Comparison of ENCODE assay signal across 8 cellular contexts in genomic region chr19:43950834-43951626, GRCh38. TPM values are rescaled to one million over a fixed set of nuclear protein-coding genes. Genes with fewer than 3 reads are reported as not detected.
DNase-seq lines count a peak whose midpoint lies in the region; ATAC-seq and TF ChIP-seq lines count a peak whose summit lies in the region.

Gene ZNF221 (plus strand): TSS chr19:43951228. CDS start chr19:43962727, 11,499 bp downstream.

- TF ChIP-seq CTCF in Panc1 (IDR thresholded peaks at IDR 0.05), result peak; percentile 50
- peak; percentile 38 for TF ChIP-seq CTCF in fibroblast of the aortic adventitia (IDR thresholded peaks at IDR 0.05; ENCODE audit: insufficient read depth, low read length)
- TF ChIP-seq CTCF in natural killer cell (IDR thresholded peaks at IDR 0.05), result no peak

- H3K27ac ChIP-seq in Panc1 (ENCODE audit: low read length), result peak within 1 kb of the TSS; percentile 91

- H3K4me3 Mint-ChIP-seq in IgD-negative memory B cell, result peak within 1 kb of the TSS; percentile 95 to 99 (median 98)
- peak within 1 kb of the TSS; percentile 92 for H3K4me3 Mint-ChIP-seq in activated T-helper 2 cell treated with anti-CD3 and anti-CD28 coated beads, Interferon-gamma antibody, Interleukin-2, Interleukin-4, amounts not matched to agents 10 μg/mL and 5 μg/mL and 100 μg/mL, durations not matched to agents 14 hours and 24 hours and 36 hours (ENCODE audit: low read depth)
- peak within 1 kb of the TSS; percentile 99 for H3K4me3 Mint-ChIP-seq in natural killer cell

- CTCF ChIA-PET in Panc1 (lab: Charles Lee), result interaction anchor here (0.8 kb wide), 1 partner anchor 258 kb away, joined by 3 read pairs; no protein-coding TSS in a partner anchor

- H3K9me3 ChIP-seq in Panc1 (ENCODE audit: control insufficient read depth, insufficient read depth, low read depth, low read length), result peaks cover 14% of the 10 kb centered on the region; the same call in 1 of the 2 replicates

- peaks cover 5% of the 10 kb centered on the region for H3K27me3 Mint-ChIP-seq in IgD-negative memory B cell
- no peaks in the 10 kb centered on the region for H3K27me3 Mint-ChIP-seq in activated T-helper 2 cell treated with anti-CD3 and anti-CD28 coated beads, Interferon-gamma antibody, Interleukin-2, Interleukin-4, amounts not matched to agents 10 μg/mL and 5 μg/mL and 100 μg/mL, durations not matched to agents 14 hours and 24 hours and 36 hours (ENCODE audit: low read depth)
- peaks cover 33 to 40% of the 10 kb centered on the region in 2 donors for H3K27me3 Mint-ChIP-seq in natural killer cell (ENCODE audit: low read depth in 2 of 2)

- H3K36me3 ChIP-seq in Panc1 (ENCODE audit: control insufficient read depth, insufficient read depth, low read length), result no peaks in the 10 kb centered on the region

- H3K36me3 Mint-ChIP-seq in IgD-negative memory B cell (peaks cover 6% of the 10 kb centered on the region), natural killer cell (peaks cover 35% of the 10 kb centered on the region)
- H3K36me3 Mint-ChIP-seq in activated T-helper 2 cell treated with anti-CD3 and anti-CD28 coated beads, Interferon-gamma antibody, Interleukin-2, Interleukin-4, amounts not matched to agents 10 μg/mL and 5 μg/mL and 100 μg/mL, durations not matched to agents 14 hours and 24 hours and 36 hours (ENCODE audit: low read depth), result peaks cover 8% of the 10 kb centered on the region

- peak; percentile 88 for ATAC-seq in GM21528 (IDR thresholded peaks at IDR 0.05; ENCODE audit: low FRiP score, unreplicated experiment)
- peak; percentile 100 for ATAC-seq in Panc1
- ATAC-seq in natural killer cell, result peak; percentile 74 to 91 (median 86)
- peak; percentile 97 for ATAC-seq in stimulated activated naive CD8-positive, alpha-beta T cell treated with anti-CD3 and anti-CD28 coated beads, Interleukin-15, Interleukin-2, amounts not matched to agents 100 U/mL and 50 U/mL, for 24 hours

- H3K4me3 ChIP-seq in Panc1 (ENCODE audit: low read depth in 2 of 2, low read length in 2 of 2), result peak within 1 kb of the TSS; percentile 68 to 79
- H3K4me3 ChIP-seq in fibroblast of the aortic adventitia (ENCODE audit: low read depth, low read length), result peak within 1 kb of the TSS; percentile 97

- H3K9me3 Mint-ChIP-seq in IgD-negative memory B cell (peaks cover 25 to 38% (median 34%) of the 10 kb centered on the region in 3 donors), natural killer cell (peaks cover 9 to 13% of the 10 kb centered on the region in 2 donors)
- H3K9me3 Mint-ChIP-seq in activated T-helper 2 cell treated with anti-CD3 and anti-CD28 coated beads, Interferon-gamma antibody, Interleukin-2, Interleukin-4, amounts not matched to agents 10 μg/mL and 5 μg/mL and 100 μg/mL, durations not matched to agents 14 hours and 24 hours and 36 hours, result peaks cover 51% of the 10 kb centered on the region

- no peaks in the 10 kb centered on the region for H3K27me3 ChIP-seq in Panc1 (ENCODE audit: control insufficient read depth, insufficient read depth, low read length)

- peaks cover 5 to 11% (median 7%) of the 10 kb centered on the region in 3 donors for H3K4me1 Mint-ChIP-seq in IgD-negative memory B cell
- peaks cover 4% of the 10 kb centered on the region for H3K4me1 Mint-ChIP-seq in activated T-helper 2 cell treated with anti-CD3 and anti-CD28 coated beads, Interferon-gamma antibody, Interleukin-2, Interleukin-4, amounts not matched to agents 10 μg/mL and 5 μg/mL and 100 μg/mL, durations not matched to agents 14 hours and 24 hours and 36 hours (ENCODE audit: low read depth)
- H3K4me1 Mint-ChIP-seq in natural killer cell, result peaks cover 9 to 14% of the 10 kb centered on the region in 2 donors

- H3K27ac Mint-ChIP-seq in IgD-negative memory B cell (peak within 1 kb of the TSS in 2 of 3 donors; percentile 78 to 81), natural killer cell (peak within 1 kb of the TSS; percentile 88 to 90)
- peak within 1 kb of the TSS; percentile 50 for H3K27ac Mint-ChIP-seq in activated T-helper 2 cell treated with anti-CD3 and anti-CD28 coated beads, Interferon-gamma antibody, Interleukin-2, Interleukin-4, amounts not matched to agents 10 μg/mL and 5 μg/mL and 100 μg/mL, durations not matched to agents 14 hours and 24 hours and 36 hours

- in situ Hi-C loops in Panc1 (cut with HindIII; ENCODE audit: low pct_unique_long_range_greater_than_20kb, low sequenced_read_pairs), result no loop called here

- intact Hi-C loops in Panc1 (cut with micrococcal nuclease; ENCODE audit: unreplicated experiment), result no loop called here
- intact Hi-C loops in activated T-helper 2 cell treated with anti-CD3 and anti-CD28 coated beads, Interferon-gamma antibody, Interleukin-2, Interleukin-4, amounts not matched to agents 10 μg/mL and 5 μg/mL and 100 μg/mL, durations not matched to agents 14 hours and 24 hours and 36 hours (cut with micrococcal nuclease), result loop anchor here (1.0 kb wide), 1 partner anchor 16 kb away; the partner anchor contains the start of gene ZNF45
- intact Hi-C loops in natural killer cell (cut with micrococcal nuclease), result loop anchor here (1.0 kb wide), 1 partner anchor 16 kb away; the partner anchor contains the start of gene ZNF45

- POLR2A ChIA-PET in Panc1 (lab: Charles Lee), result interaction anchor here (0.6 kb wide), 1 partner anchor 51 kb away, joined by 8 read pairs; no protein-coding TSS in a partner anchor

- TSS peak; percentile 90 for BruUV-seq in Panc1 (replicated peaks; lab: Mats Ljungman, UMichigan)

- H3K4me1 ChIP-seq in Panc1 (ENCODE audit: control insufficient read depth, insufficient read depth, low read length), result no peaks in the 10 kb centered on the region

- peak; percentile 78 for DNase-seq in DMS153 (lab: John Stamatoyannopoulos, UW)
- DNase-seq in Panc1 (ENCODE audit: low read depth, low spot score), result peak; percentile 81
- peak; percentile 53 for DNase-seq in activated T-helper 2 cell treated with anti-CD3 and anti-CD28 coated beads, Interferon-gamma antibody, Interleukin-2, Interleukin-4, amounts not matched to agents 10 μg/mL and 5 μg/mL and 100 μg/mL, durations not matched to agents 14 hours and 24 hours and 36 hours (ENCODE audit: low spot score)
- peak; percentile 99 for DNase-seq in fibroblast of the aortic adventitia (ENCODE audit: low read depth)
- DNase-seq in natural killer cell, result peak; percentile 44
- DNase-seq in stimulated activated naive CD8-positive, alpha-beta T cell treated with anti-CD3 and anti-CD28 coated beads, Interleukin-15, Interleukin-2, amounts not matched to agents 100 U/mL and 50 U/mL, for 24 hours, result peak; percentile 73

RNA-seq across cellular contexts. Expression of gene ZNF221, which starts in this region (rescaled TPM):
- polyA plus RNA-seq in IgD-negative memory B cell, result 0.98 TPM
- 2.8 TPM for total RNA-seq in Panc1 (2021; ENCODE audit: unreplicated experiment)
- 1.4 TPM for polyA plus RNA-seq in Panc1 (2012; ENCODE audit: insufficient read length)
- total RNA-seq in activated T-helper 2 cell treated with anti-CD3 and anti-CD28 coated beads, Interferon-gamma antibody, Interleukin-2, Interleukin-4, amounts not matched to agents 10 μg/mL and 5 μg/mL and 100 μg/mL, durations not matched to agents 14 hours and 24 hours and 36 hours, result 0.92 and 1.4 TPM in 2 replicates
- 4.9 and 8.7 TPM in 2 replicates for total RNA-seq in fibroblast of the aortic adventitia (ENCODE audit: low replicate concordance)
- total RNA-seq in natural killer cell, result 1 to 10 TPM; 1.9 to 2.7 (median 2.2) TPM

Comparison
In these comparisons a context has a peak if more than half of its experiments do, and no peak if none do; other contexts are left out.
1. Peak in every context shown above with its lines: DNase-seq, ATAC-seq, H3K4me3 ChIP-seq and H3K27ac ChIP-seq.
2. DNase-seq: peak in every context shown above with its lines; median percentile 99 in fibroblast of the aortic adventitia; 81 in Panc1; 78 in DMS153; 73 in stimulated activated naive CD8-positive, alpha-beta T cell treated with anti-CD3 and anti-CD28 coated beads, Interleukin-15, Interleukin-2, amounts not matched to agents 100 U/mL and 50 U/mL, for 24 hours; 53 in activated T-helper 2 cell treated with anti-CD3 and anti-CD28 coated beads, Interferon-gamma antibody, Interleukin-2, Interleukin-4, amounts not matched to agents 10 μg/mL and 5 μg/mL and 100 μg/mL, durations not matched to agents 14 hours and 24 hours and 36 hours; 44 in natural killer cell.